Comparison of ENCODE assay signal across 19 cellular contexts in genomic region chr9:98962861-98963260, GRCh38. TPM values are rescaled to one million over a fixed set of nuclear protein-coding genes. Genes with fewer than 3 reads are reported as not detected.
DNase-seq lines count a peak whose midpoint lies in the region; ATAC-seq and TF ChIP-seq lines count a peak whose summit lies in the region.
"Had no signal": no experiment of that assay in that cellular context is flagged by ENCODE, and none has a peak within 500 bp of the region (broad histone marks: within the 10 kb centered on the region; RNA-seq: fewer than 3 reads in every experiment).

No MANE protein-coding gene starts in this region.

- peak overlapping the region; percentile 88 for H3K18ac ChIP-seq in IMR-90 (ENCODE audit: low read depth, low read length)
- H3K18ac ChIP-seq in mesendoderm (ENCODE audit: low read length): no peak overlapping the region

- no peaks in the 10 kb centered on the region for H3K27me3 ChIP-seq in IMR-90 (ENCODE audit: control insufficient read depth, insufficient read depth, low read length)
- H3K27me3 ChIP-seq in endodermal cell (ENCODE audit: control insufficient read depth, insufficient read depth, low read length, poor library complexity, severe bottlenecking): no peaks in the 10 kb centered on the region
- no peaks in the 10 kb centered on the region for H3K27me3 ChIP-seq in mesendoderm (ENCODE audit: insufficient read depth, low read length, poor library complexity)
- H3K27me3 ChIP-seq in Peyer's patch: no peaks in the 10 kb centered on the region
- H3K27me3 ChIP-seq in brain microvascular endothelial cell (replicated peaks): no peaks in the 10 kb centered on the region

- TF ChIP-seq CTCF in IMR-90 (conservative IDR thresholded peaks at IDR 0.05; ENCODE audit: low read depth, low read length) (no peak), endodermal cell (conservative IDR thresholded peaks at IDR 0.05) (no peak), Peyer's patch (IDR thresholded peaks at IDR 0.05) (no peak), brain microvascular endothelial cell (IDR thresholded peaks at IDR 0.05; ENCODE audit: low read depth, low read length, missing control alignments) (no peak)

- WGBS in IMR-90 (ENCODE audit: extremely low coverage in 2 of 2, insufficient read length in 1 of 2), 2 experiments: no CpG with 5 or more reads among the region's 5 CpGs
- WGBS in endodermal cell (ENCODE audit: insufficient coverage in 1 of 2, insufficient read length in 1 of 2), 2 experiments: 64 to 86% methylated on average over 1 to 5 of the region's 5 CpGs
- WGBS in mesendoderm (ENCODE audit: extremely low coverage, insufficient coverage, low lambda C conversion rate): no CpG with 5 or more reads among the region's 5 CpGs

- POLR2A ChIA-PET in IMR-90 (lab: Charles Lee; ENCODE audit: unreplicated experiment): no interaction called here

- peak overlapping the region; percentile 86 for H3K14ac ChIP-seq in IMR-90 (replicated peaks; ENCODE audit: low read depth, low read length)

- peak overlapping the region; percentile 89 for H4K91ac ChIP-seq in IMR-90 (ENCODE audit: insufficient read depth, low read depth, low read length)

- H2BK5ac ChIP-seq in IMR-90 (ENCODE audit: low read depth, low read length, poor library complexity, severe bottlenecking) (peak overlapping the region; percentile 87), mesendoderm (ENCODE audit: low read length) (no peak overlapping the region)

- H3K27ac Mint-ChIP-seq in endodermal cell: no peak overlapping the region

- H3K56ac ChIP-seq in IMR-90 (ENCODE audit: extremely low read depth, insufficient read depth, low read length) (peak overlapping the region; percentile 75), mesendoderm (ENCODE audit: low read length) (no peak overlapping the region)

- no peaks in the 10 kb centered on the region for H3K27me3 Mint-ChIP-seq in endodermal cell (ENCODE audit: insufficient read depth)

- H2BK120ac ChIP-seq in IMR-90 (ENCODE audit: low read depth, low read length): peak overlapping the region; percentile 90
- no peak overlapping the region for H2BK120ac ChIP-seq in mesendoderm (ENCODE audit: low read depth, low read length)

- H2AFZ ChIP-seq in IMR-90 (replicated peaks; ENCODE audit: low read length, poor library complexity): no peak overlapping the region

- peaks cover 6% of the 10 kb centered on the region for H3K4me1 Mint-ChIP-seq in endodermal cell

- H3K4me3 Mint-ChIP-seq in endodermal cell: no peak overlapping the region

- intact Hi-C loops in IMR-90 (cut with micrococcal nuclease): no loop called here

- peak overlapping the region; percentile 63; the same call in 1 of the 2 replicates for H3K23ac ChIP-seq in IMR-90 (ENCODE audit: low read depth, low read length)
- no peak overlapping the region for H3K23ac ChIP-seq in mesendoderm (ENCODE audit: low read length)

- no peak overlapping the region; the same call in 1 of the 2 replicates for H3K9ac ChIP-seq in IMR-90 (ENCODE audit: low read depth, low read length)
- H3K9ac ChIP-seq in endodermal cell (ENCODE audit: extremely low read depth, low read length, poor library complexity, severe bottlenecking): no peak overlapping the region
- no peak overlapping the region for H3K9ac ChIP-seq in mesendoderm (ENCODE audit: low read length)

- H3K9me3 Mint-ChIP-seq in endodermal cell: peaks cover 2% of the 10 kb centered on the region

- H2AK5ac ChIP-seq in IMR-90 (ENCODE audit: low read depth, low read length) (peak overlapping the region; percentile 84), mesendoderm (ENCODE audit: low read length) (no peak overlapping the region)

- H2BK15ac ChIP-seq in IMR-90 (ENCODE audit: low read depth, low read length): peak overlapping the region; percentile 99; the same call in 2 of the 3 replicates
- H2BK15ac ChIP-seq in mesendoderm (replicated peaks; ENCODE audit: low read depth): no peak overlapping the region

- H3K4ac ChIP-seq in IMR-90 (ENCODE audit: low read depth, low read length) (peak overlapping the region; percentile 95), mesendoderm (ENCODE audit: low read depth, low read length) (no peak overlapping the region)

- TF ChIP-seq POLR2A in IMR-90 (IDR thresholded peaks at IDR 0.05; ENCODE audit: low read depth, low read length): no peak
- TF ChIP-seq POLR2A in Peyer's patch (IDR thresholded peaks at IDR 0.05): no peak

- in situ Hi-C loops in IMR-90 (cut with MboI; ENCODE audit: low sequenced_read_pairs): no loop called here
- in situ Hi-C loops in brain microvascular endothelial cell (cut with HindIII; ENCODE audit: low pct_ligation_motif_present, low sequenced_read_pairs): no loop called here

- TF ChIP-seq RAD21 in IMR-90 (IDR thresholded peaks at IDR 0.05; ENCODE audit: low read length): no peak

- CTCF ChIA-PET in IMR-90 (lab: Yijun Ruan, JAX): interaction anchor here (0.9 to 1.5 kb wide), 2 partner anchors 12 to 92 kb away, joined by 3 to 4 read pairs; no protein-coding TSS in a partner anchor

- ATAC-seq in IMR-90 (ENCODE audit: low read depth): peak; percentile 3; the same call in 1 of the 2 replicates

- H3K36me3 ChIP-seq in IMR-90 (ENCODE audit: control insufficient read depth, insufficient read depth, low read length) (peaks cover 5% of the 10 kb centered on the region; the same call in 1 of the 2 replicates), endodermal cell (ENCODE audit: control insufficient read depth, insufficient read depth, low read length) (no peaks in the 10 kb centered on the region), mesendoderm (ENCODE audit: control insufficient read depth, insufficient read depth, low read length) (no peaks in the 10 kb centered on the region), Peyer's patch (no peaks in the 10 kb centered on the region), brain microvascular endothelial cell (replicated peaks) (no peaks in the 10 kb centered on the region)

- dilution Hi-C loops in IMR-90 (cut with HindIII; ENCODE audit: low sequenced_read_pairs, unreplicated experiment): no loop called here

- H4K8ac ChIP-seq in IMR-90 (ENCODE audit: low read depth in 2 of 2, low read length in 2 of 2) (peak overlapping the region; percentile 17 to 76; a peak in 3 of 4 replicates), mesendoderm (ENCODE audit: low read depth, low read length) (no peak overlapping the region)

- H3K9me1 ChIP-seq in IMR-90 (ENCODE audit: insufficient read depth, low read length): peaks cover 49% of the 10 kb centered on the region

- H3K27ac ChIP-seq in IMR-90 (ENCODE audit: insufficient read depth, low read length): peak overlapping the region; percentile 82
- no peak overlapping the region for H3K27ac ChIP-seq in endodermal cell (ENCODE audit: low read depth, low read length)
- H3K27ac ChIP-seq in mesendoderm (ENCODE audit: low read depth, low read length): no peak overlapping the region
- peak overlapping the region in 1 of 4 donors; percentile 85 for H3K27ac ChIP-seq in Peyer's patch
- no peak overlapping the region for H3K27ac ChIP-seq in brain microvascular endothelial cell

- H4K20me1 ChIP-seq in IMR-90 (ENCODE audit: insufficient read depth, low read length): no peaks in the 10 kb centered on the region

- no peak overlapping the region for H2AK9ac ChIP-seq in IMR-90 (replicated peaks; ENCODE audit: low read depth, low read length, poor library complexity)

- DNase-seq in IMR-90 (peak; percentile 50), endodermal cell (peak; percentile 75), mesendoderm (peak; percentile 79), Peyer's patch (no peak), brain microvascular endothelial cell (no peak), COLO829 (ENCODE audit: low spot score) (no peak)
- no peak for DNase-seq in stimulated activated CD4-positive, alpha-beta T cell treated with anti-CD3 and anti-CD28 coated beads, Interleukin-2, amount 100 ng/mL, for 48 hours
- DNase-seq: activated CD4-positive, alpha-beta T cell treated with anti-CD3 and anti-CD28 coated beads for 48 hours; activated effector memory CD4-positive, alpha-beta T cell treated with anti-CD3 and anti-CD28 coated beads, Interleukin-2, amount 50 U/mL, for 16 hours; amniotic stem cell; Calu3; effector CD8-positive, alpha-beta T cell; GOT3; hippocampal formation; kidney glomerular epithelial cell; midbrain; NCI-H1105 treated with DMSO at 0.1 percent for 48 hours; NCI-H526; SW 1271 had no signal

- peaks cover 52% of the 10 kb centered on the region for H3K4me1 ChIP-seq in IMR-90 (ENCODE audit: control insufficient read depth, insufficient read depth, low read length)
- no peaks in the 10 kb centered on the region for H3K4me1 ChIP-seq in endodermal cell (ENCODE audit: control insufficient read depth, insufficient read depth, low read length)
- H3K4me1 ChIP-seq in mesendoderm (ENCODE audit: control insufficient read depth, low read depth, low read length): peaks cover 4% of the 10 kb centered on the region
- H3K4me1 ChIP-seq in Peyer's patch: peaks cover 0 to 6% (median 0%) of the 10 kb centered on the region in 4 donors

- H3K4me2 ChIP-seq in IMR-90 (ENCODE audit: low read depth, low read length) (peak overlapping the region; percentile 48; the same call in 1 of the 2 replicates), mesendoderm (ENCODE audit: low read length) (no peak overlapping the region)

- peak overlapping the region; percentile 90 for H2BK20ac ChIP-seq in IMR-90 (ENCODE audit: low read depth, low read length)

- no TSS peak for BruUV-seq in IMR-90 (replicated peaks; lab: Mats Ljungman, UMichigan)

- H4K5ac ChIP-seq in IMR-90 (ENCODE audit: low read depth, low read length) (peak overlapping the region; percentile 71), mesendoderm (ENCODE audit: low read length) (no peak overlapping the region)

- no peak overlapping the region for H3K4me3 ChIP-seq in IMR-90 (ENCODE audit: insufficient read depth, low read depth, low read length)
- no peak overlapping the region for H3K4me3 ChIP-seq in endodermal cell (ENCODE audit: low read length)
- no peak overlapping the region for H3K4me3 ChIP-seq in mesendoderm (ENCODE audit: low read length)
- H3K4me3 ChIP-seq in Peyer's patch: no peak overlapping the region
- H3K4me3 ChIP-seq in brain microvascular endothelial cell (ENCODE audit: low read depth, low read length): no peak overlapping the region

- H3K36me3 Mint-ChIP-seq in endodermal cell (ENCODE audit: low read depth): no peaks in the 10 kb centered on the region

- H3K79me1 ChIP-seq in IMR-90 (ENCODE audit: low read depth in 1 of 2, low read length in 2 of 2) (peaks cover 12 to 57% of the 10 kb centered on the region in 2 experiments; a peak in 3 of 4 replicates), mesendoderm (ENCODE audit: low read length) (no peaks in the 10 kb centered on the region)

- H3K9me3 ChIP-seq in IMR-90 (ENCODE audit: control insufficient read depth, insufficient read depth, low read length) (no peaks in the 10 kb centered on the region), endodermal cell (ENCODE audit: control insufficient read depth, low read length) (no peaks in the 10 kb centered on the region), Peyer's patch (no peaks in the 10 kb centered on the region)

- H3K79me2 ChIP-seq in mesendoderm (ENCODE audit: control insufficient read depth, insufficient read depth, low read length): no peaks in the 10 kb centered on the region

RNA-seq across cellular contexts. Expression of gene COL15A1, which starts 19.2 kb away (rescaled TPM):
- 1.9 and 2.2 TPM in 2 replicates for total RNA-seq in IMR-90 (2012; rRNA removed)
- 3.1 and 3.7 TPM in 2 replicates for polyA plus RNA-seq in IMR-90 (2012; rRNA removed)
- 1.9 and 4.0 TPM in 2 replicates for polyA plus RNA-seq in IMR-90 (2012; cell fraction: cytosol; rRNA removed)
- 4.3 and 4.6 TPM in 2 replicates for polyA plus RNA-seq in IMR-90 (2012; cell fraction: nucleus; rRNA removed; ENCODE audit: low replicate concordance)
- total RNA-seq in endodermal cell: under 1 TPM in 1 of 2 donors, not detected in 1; 0.27 TPM
- polyA plus RNA-seq in endodermal cell (2013, experiment 1 of 2): 0.39 TPM
- polyA plus RNA-seq in endodermal cell (2013, experiment 2 of 2): 0.33 TPM
- 0.22 TPM for polyA plus RNA-seq in mesendoderm (2013, experiment 1 of 2)
- 0.32 TPM for polyA plus RNA-seq in mesendoderm (2013, experiment 2 of 2)
- 10 to 100 TPM in 1 of 4 donors, 1 to 10 TPM in 3; 1.4 to 16.5 (median 5.6) TPM for total RNA-seq in Peyer's patch
- total RNA-seq: Calu3 had no signal

Comparison
In these comparisons a context has a peak if more than half of its experiments do, and no peak if none do; other contexts are left out.
1. DNase-seq: peak in IMR-90 (single experiment), endodermal cell (single experiment) and mesendoderm (single experiment); none in Peyer's patch (0 of 3), stimulated activated CD4-positive, alpha-beta T cell treated with anti-CD3 and anti-CD28 coated beads, Interleukin-2, amount 100 ng/mL, for 48 hours (0 of 2), brain microvascular endothelial cell (single experiment) and COLO829 (single experiment).